13 cellular contexts compared by ENCODE assay signal in the genomic region with DNA sequence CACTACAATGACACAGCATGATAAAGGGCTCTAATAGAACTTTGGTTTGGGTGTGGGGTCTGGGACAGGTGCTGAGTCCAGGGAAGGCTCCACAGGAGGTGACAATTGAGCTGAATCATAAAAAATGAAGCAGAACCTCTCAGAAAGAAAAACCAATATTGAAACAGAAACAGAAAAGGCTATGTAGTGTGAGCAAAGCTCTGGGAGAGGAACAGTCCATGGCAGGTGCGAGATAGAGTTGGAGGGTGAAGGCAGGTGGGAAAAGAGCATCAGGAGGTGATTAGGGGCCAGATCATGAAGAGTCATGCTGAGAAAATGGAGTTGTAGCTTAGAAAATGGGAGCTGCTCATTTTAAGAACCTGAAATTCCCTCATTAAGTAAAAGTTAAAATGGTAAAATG.
A peak's percentile ranks its signal among the peaks of the same experiment; 100 is the strongest.
DNase-seq lines count a peak whose midpoint lies in the region; ATAC-seq and TF ChIP-seq lines count a peak whose summit lies in the region.
"Had no signal": no experiment of that assay in that cellular context is flagged by ENCODE, and none has a peak within 500 bp of the region (broad histone marks: within the 10 kb centered on the region; RNA-seq: fewer than 3 reads in every experiment).

No MANE protein-coding gene starts in this region.

- peak overlapping the region; percentile 63 for H3K27ac ChIP-seq in KMS-11
- H3K27ac ChIP-seq: lower lobe of right lung, parathyroid adenoma had no signal

- H3K79me2 ChIP-seq in KMS-11 (ENCODE audit: insufficient read depth, low read depth): no peaks in the 10 kb centered on the region
- H3K79me2 ChIP-seq: parathyroid adenoma had no signal

- no peak overlapping the region for H3K4me3 Mint-ChIP-seq in MCF 10A (ENCODE audit: unreplicated experiment)
- H3K4me3 Mint-ChIP-seq in chondrocyte (ENCODE audit: unreplicated experiment): no peak overlapping the region
- H3K4me3 Mint-ChIP-seq: CD14-positive monocyte, endodermal cell had no signal

- no peak overlapping the region; the same call in 1 of the 2 replicates for H3K9ac ChIP-seq in KMS-11
- H3K9ac ChIP-seq: parathyroid adenoma had no signal

- peak overlapping the region; percentile 41 for H3K4me2 ChIP-seq in KMS-11

- no peak overlapping the region for H3K27ac Mint-ChIP-seq in MCF 10A (ENCODE audit: low read depth, unreplicated experiment)
- H3K27ac Mint-ChIP-seq in chondrocyte (ENCODE audit: unreplicated experiment): no peak overlapping the region
- H3K27ac Mint-ChIP-seq: CD14-positive monocyte, endodermal cell had no signal

- intact Hi-C loops in MCF 10A (cut with micrococcal nuclease): no loop called here

- H2AFZ ChIP-seq in KMS-11 (ENCODE audit: low read depth): peak overlapping the region; percentile 31; the same call in 1 of the 2 replicates
- H2AFZ ChIP-seq: parathyroid adenoma had no signal

- H3K27me3 Mint-ChIP-seq in MCF 10A (ENCODE audit: insufficient read depth, unreplicated experiment) (no peaks in the 10 kb centered on the region), chondrocyte (ENCODE audit: low read depth) (peaks cover 2% of the 10 kb centered on the region)

- H3K36me3 Mint-ChIP-seq in MCF 10A (ENCODE audit: insufficient read depth, unreplicated experiment): no peaks in the 10 kb centered on the region
- H3K36me3 Mint-ChIP-seq in chondrocyte (ENCODE audit: low read depth): no peaks in the 10 kb centered on the region
- H3K36me3 Mint-ChIP-seq: CD14-positive monocyte had no signal

- H4K20me1 ChIP-seq in KMS-11 (ENCODE audit: insufficient read depth): no peaks in the 10 kb centered on the region

- CTCF ChIA-PET in MCF 10A (lab: Yijun Ruan, JAX) (interaction anchor here (0.6 to 0.7 kb wide), 4 partner anchors 18 to 743 kb away, joined by 3 to 5 read pairs (median 3); no protein-coding TSS in a partner anchor), GM10248 (lab: Yijun Ruan, JAX) (interaction anchor here (0.8 to 2.0 kb wide), 4 partner anchors 9 to 349 kb away, joined by 3 to 7 read pairs (median 4); no protein-coding TSS in a partner anchor)

- H3K36me3 ChIP-seq in KMS-11 (ENCODE audit: insufficient read depth): no peaks in the 10 kb centered on the region
- H3K36me3 ChIP-seq: lower lobe of right lung had no signal

- H3K9me3 Mint-ChIP-seq in MCF 10A (ENCODE audit: unreplicated experiment) (no peaks in the 10 kb centered on the region), chondrocyte (ENCODE audit: low read depth) (no peaks in the 10 kb centered on the region)
- H3K9me3 Mint-ChIP-seq: endodermal cell had no signal

- POLR2A ChIA-PET in MCF 10A (lab: Yijun Ruan, JAX): no interaction called here
- POLR2A ChIA-PET in GM10248 (lab: Yijun Ruan, JAX): no interaction called here

- no peaks in the 10 kb centered on the region for H3K27me3 ChIP-seq in KMS-11 (ENCODE audit: insufficient read depth, low read depth)

- H3K4me3 ChIP-seq in KMS-11 (IDR thresholded peaks at IDR 0.05; ENCODE audit: insufficient read depth, low read depth, low read length): no peak overlapping the region
- H3K4me3 ChIP-seq: lower lobe of right lung had no signal

- BruUV-seq in MCF 10A (replicated peaks; lab: Mats Ljungman, UMichigan): no TSS peak

- peaks cover 51% of the 10 kb centered on the region for H3K4me1 ChIP-seq in KMS-11 (ENCODE audit: low read depth, poor library complexity, severe bottlenecking)
- H3K4me1 ChIP-seq: lower lobe of right lung, parathyroid adenoma had no signal

- ATAC-seq in GM19025 (IDR thresholded peaks at IDR 0.05; ENCODE audit: low read depth, unreplicated experiment) (peak; percentile 47), HG02610 (IDR thresholded peaks at IDR 0.05; ENCODE audit: unreplicated experiment) (peak; percentile 64)
- ATAC-seq: lower lobe of right lung had no signal

- H3K4me1 Mint-ChIP-seq in MCF 10A (ENCODE audit: insufficient read depth, unreplicated experiment) (peaks cover 17% of the 10 kb centered on the region), chondrocyte (ENCODE audit: low read depth) (peaks cover 8% of the 10 kb centered on the region)
- H3K4me1 Mint-ChIP-seq: CD14-positive monocyte, endodermal cell had no signal

- DNase-seq in SHP77 treated with DMSO at 0.1 percent for 48 hours (lab: John Stamatoyannopoulos, UW): peak; percentile 78
- DNase-seq in RKO (ENCODE audit: low spot score): no peak
- DNase-seq in MCF 10A (ENCODE audit: unreplicated experiment): no peak
- DNase-seq in chondrocyte (ENCODE audit: low spot score): no peak
- no peak for DNase-seq in GM10248 (ENCODE audit: extremely low spot score)
- DNase-seq: activated CD8-positive, alpha-beta memory T cell treated with anti-CD3 and anti-CD28 coated beads, Interleukin-2, amount 50 U/mL, for 48 hours; endodermal cell; lower lobe of right lung had no signal

- TF ChIP-seq CTCF in KMS-11 (conservative IDR thresholded peaks at IDR 0.05; ENCODE audit: low read depth, low read length) (no peak), MCF 10A (IDR thresholded peaks at IDR 0.05; ENCODE audit: unreplicated experiment) (no peak), chondrocyte (IDR thresholded peaks at IDR 0.05) (no peak), GM10248 (IDR thresholded peaks at IDR 0.05; ENCODE audit: control extremely low read depth, extremely low read depth, low read depth, missing control alignments) (no peak)
